ENCODE assay signal across 22 cellular contexts in the genomic region with DNA sequence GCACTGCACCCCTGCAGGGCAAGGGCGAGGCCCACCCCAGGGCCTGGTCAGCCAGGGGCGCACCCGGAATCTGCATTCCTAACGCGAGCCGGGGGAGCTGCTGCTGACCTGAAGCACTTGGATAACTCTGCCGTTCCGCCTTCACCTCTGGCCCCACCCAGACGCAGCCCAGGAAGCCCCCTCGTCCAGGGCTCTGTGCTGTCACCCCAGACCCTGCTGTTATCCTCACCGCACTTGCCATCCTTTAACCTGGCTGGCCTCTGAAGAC. TPM values are rescaled to one million over a fixed set of nuclear protein-coding genes. Genes with fewer than 3 reads are reported as not detected.
"Had no signal": no experiment of that assay in that cellular context is flagged by ENCODE, and none has a peak within 500 bp of the region (broad histone marks: within the 10 kb centered on the region; RNA-seq: fewer than 3 reads in every experiment).

No MANE protein-coding gene starts in this region.

- H3K4me1 ChIP-seq: left lung, lower lobe of right lung, thyroid gland had no signal

- ATAC-seq: heart left ventricle, left lung, lower lobe of right lung had no signal

- H3K27ac ChIP-seq: dorsolateral prefrontal cortex, heart left ventricle, left lung, lower lobe of right lung, ovary, right atrium auricular region, suprapubic skin, thyroid gland, upper lobe of left lung, vagina had no signal

- H3K9me3 ChIP-seq: heart left ventricle, left lung, lower lobe of right lung, ovary, right atrium auricular region, suprapubic skin, thyroid gland, upper lobe of left lung, vagina had no signal

- DNase-seq: cortex of kidney; dorsolateral prefrontal cortex; effector CD8-positive, alpha-beta T cell; foreskin melanocyte; heart left ventricle; left lung; lower lobe of right lung; mesenchymal stem cell; naive B cell; ovary; stimulated activated CD4-positive, alpha-beta T cell treated with anti-CD3 and anti-CD28 coated beads, Interleukin-12 subunit alpha, Interleukin-12 subunit beta, amount 100 ng/mL, for 4 hours; stimulated activated CD4-positive, alpha-beta T cell treated with anti-CD3 and anti-CD28 coated beads, Interleukin-2, amount 100 ng/mL, for 48 hours; stimulated activated naive CD8-positive, alpha-beta T cell treated with anti-CD3 and anti-CD28 coated beads, Interleukin-15, Interleukin-2, amounts not matched to agents 100 U/mL and 50 U/mL, for 24 hours; thyroid gland had no signal

- FAIRE-seq: islet of Langerhans, small intestine had no signal

- H3K36me3 ChIP-seq: ovary, thyroid gland, vagina had no signal

- H3K9me3 Mint-ChIP-seq: nephron had no signal

- H3K4me3 Mint-ChIP-seq: naive B cell had no signal

- H3K27ac Mint-ChIP-seq: naive B cell had no signal

- H3K4me3 ChIP-seq: dorsolateral prefrontal cortex, heart left ventricle, left lung, lower lobe of right lung, ovary, right atrium auricular region, suprapubic skin, thyroid gland, upper lobe of left lung, vagina had no signal

- H3K27me3 Mint-ChIP-seq: naive B cell had no signal

- H3K27me3 ChIP-seq: ovary, right atrium auricular region, suprapubic skin, thyroid gland, upper lobe of left lung, vagina had no signal

RNA-seq across cellular contexts. Expression of a gene that starts 13.3 kb away (rescaled TPM):
- total RNA-seq: heart left ventricle, left lung, lower lobe of right lung, ovary, posterior vena cava, right atrium auricular region, suprapubic skin, thyroid gland, vagina had no signal
- polyA plus RNA-seq: heart left ventricle, small intestine had no signal
